ENCODE assay signal across 1 cellular context in the genomic region with DNA sequence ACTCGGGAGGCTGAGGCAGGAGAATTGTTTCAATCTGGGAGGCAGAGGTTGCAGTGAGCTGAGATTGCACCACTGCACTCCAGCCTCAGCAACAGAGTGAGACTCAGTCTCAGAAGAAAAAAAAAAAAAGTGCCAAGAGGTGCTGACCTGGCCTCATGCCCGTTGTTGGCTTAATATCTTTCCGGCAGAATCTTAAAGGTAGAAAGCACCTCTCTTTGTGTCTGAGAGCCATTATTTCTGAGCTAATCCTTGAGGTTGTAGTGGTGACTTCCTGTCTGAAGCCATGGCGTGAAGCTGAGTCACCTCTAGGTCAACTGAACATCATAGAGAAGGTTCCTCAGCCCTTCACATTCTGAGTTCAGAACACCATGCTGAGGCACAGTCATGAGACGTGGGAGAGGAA.
A peak's percentile ranks its signal among the peaks of the same experiment; 100 is the strongest.
TF ChIP-seq lines count a peak whose summit lies in the region.

No MANE protein-coding gene starts in this region.

TF ChIP-seq in K562, 482 proteins besides CTCF, POLR2A, EP300 and RAD21 (continued from another document):
- TF ChIP-seq, protein P1, sequence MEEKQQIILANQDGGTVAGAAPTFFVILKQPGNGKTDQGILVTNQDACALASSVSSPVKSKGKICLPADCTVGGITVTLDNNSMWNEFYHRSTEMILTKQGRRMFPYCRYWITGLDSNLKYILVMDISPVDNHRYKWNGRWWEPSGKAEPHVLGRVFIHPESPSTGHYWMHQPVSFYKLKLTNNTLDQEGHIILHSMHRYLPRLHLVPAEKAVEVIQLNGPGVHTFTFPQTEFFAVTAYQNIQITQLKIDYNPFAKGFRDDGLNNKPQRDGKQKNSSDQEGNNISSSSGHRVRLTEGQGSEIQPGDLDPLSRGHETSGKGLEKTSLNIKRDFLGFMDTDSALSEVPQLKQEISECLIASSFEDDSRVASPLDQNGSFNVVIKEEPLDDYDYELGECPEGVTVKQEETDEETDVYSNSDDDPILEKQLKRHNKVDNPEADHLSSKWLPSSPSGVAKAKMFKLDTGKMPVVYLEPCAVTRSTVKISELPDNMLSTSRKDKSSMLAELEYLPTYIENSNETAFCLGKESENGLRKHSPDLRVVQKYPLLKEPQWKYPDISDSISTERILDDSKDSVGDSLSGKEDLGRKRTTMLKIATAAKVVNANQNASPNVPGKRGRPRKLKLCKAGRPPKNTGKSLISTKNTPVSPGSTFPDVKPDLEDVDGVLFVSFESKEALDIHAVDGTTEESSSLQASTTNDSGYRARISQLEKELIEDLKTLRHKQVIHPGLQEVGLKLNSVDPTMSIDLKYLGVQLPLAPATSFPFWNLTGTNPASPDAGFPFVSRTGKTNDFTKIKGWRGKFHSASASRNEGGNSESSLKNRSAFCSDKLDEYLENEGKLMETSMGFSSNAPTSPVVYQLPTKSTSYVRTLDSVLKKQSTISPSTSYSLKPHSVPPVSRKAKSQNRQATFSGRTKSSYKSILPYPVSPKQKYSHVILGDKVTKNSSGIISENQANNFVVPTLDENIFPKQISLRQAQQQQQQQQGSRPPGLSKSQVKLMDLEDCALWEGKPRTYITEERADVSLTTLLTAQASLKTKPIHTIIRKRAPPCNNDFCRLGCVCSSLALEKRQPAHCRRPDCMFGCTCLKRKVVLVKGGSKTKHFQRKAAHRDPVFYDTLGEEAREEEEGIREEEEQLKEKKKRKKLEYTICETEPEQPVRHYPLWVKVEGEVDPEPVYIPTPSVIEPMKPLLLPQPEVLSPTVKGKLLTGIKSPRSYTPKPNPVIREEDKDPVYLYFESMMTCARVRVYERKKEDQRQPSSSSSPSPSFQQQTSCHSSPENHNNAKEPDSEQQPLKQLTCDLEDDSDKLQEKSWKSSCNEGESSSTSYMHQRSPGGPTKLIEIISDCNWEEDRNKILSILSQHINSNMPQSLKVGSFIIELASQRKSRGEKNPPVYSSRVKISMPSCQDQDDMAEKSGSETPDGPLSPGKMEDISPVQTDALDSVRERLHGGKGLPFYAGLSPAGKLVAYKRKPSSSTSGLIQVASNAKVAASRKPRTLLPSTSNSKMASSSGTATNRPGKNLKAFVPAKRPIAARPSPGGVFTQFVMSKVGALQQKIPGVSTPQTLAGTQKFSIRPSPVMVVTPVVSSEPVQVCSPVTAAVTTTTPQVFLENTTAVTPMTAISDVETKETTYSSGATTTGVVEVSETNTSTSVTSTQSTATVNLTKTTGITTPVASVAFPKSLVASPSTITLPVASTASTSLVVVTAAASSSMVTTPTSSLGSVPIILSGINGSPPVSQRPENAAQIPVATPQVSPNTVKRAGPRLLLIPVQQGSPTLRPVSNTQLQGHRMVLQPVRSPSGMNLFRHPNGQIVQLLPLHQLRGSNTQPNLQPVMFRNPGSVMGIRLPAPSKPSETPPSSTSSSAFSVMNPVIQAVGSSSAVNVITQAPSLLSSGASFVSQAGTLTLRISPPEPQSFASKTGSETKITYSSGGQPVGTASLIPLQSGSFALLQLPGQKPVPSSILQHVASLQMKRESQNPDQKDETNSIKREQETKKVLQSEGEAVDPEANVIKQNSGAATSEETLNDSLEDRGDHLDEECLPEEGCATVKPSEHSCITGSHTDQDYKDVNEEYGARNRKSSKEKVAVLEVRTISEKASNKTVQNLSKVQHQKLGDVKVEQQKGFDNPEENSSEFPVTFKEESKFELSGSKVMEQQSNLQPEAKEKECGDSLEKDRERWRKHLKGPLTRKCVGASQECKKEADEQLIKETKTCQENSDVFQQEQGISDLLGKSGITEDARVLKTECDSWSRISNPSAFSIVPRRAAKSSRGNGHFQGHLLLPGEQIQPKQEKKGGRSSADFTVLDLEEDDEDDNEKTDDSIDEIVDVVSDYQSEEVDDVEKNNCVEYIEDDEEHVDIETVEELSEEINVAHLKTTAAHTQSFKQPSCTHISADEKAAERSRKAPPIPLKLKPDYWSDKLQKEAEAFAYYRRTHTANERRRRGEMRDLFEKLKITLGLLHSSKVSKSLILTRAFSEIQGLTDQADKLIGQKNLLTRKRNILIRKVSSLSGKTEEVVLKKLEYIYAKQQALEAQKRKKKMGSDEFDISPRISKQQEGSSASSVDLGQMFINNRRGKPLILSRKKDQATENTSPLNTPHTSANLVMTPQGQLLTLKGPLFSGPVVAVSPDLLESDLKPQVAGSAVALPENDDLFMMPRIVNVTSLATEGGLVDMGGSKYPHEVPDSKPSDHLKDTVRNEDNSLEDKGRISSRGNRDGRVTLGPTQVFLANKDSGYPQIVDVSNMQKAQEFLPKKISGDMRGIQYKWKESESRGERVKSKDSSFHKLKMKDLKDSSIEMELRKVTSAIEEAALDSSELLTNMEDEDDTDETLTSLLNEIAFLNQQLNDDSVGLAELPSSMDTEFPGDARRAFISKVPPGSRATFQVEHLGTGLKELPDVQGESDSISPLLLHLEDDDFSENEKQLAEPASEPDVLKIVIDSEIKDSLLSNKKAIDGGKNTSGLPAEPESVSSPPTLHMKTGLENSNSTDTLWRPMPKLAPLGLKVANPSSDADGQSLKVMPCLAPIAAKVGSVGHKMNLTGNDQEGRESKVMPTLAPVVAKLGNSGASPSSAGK (IDR thresholded peaks at IDR 0.05) = peak; percentile 27; the same call in 1 of the 2 replicates
- peak; percentile 68 for TF ChIP-seq ETV1 (tag; conservative IDR thresholded peaks at IDR 0.05; ENCODE audit: low read depth)
- no peak for TF ChIP-seq BRCA1 (IDR thresholded peaks at IDR 0.05)
- no peak for TF ChIP-seq BRCA1 (CRISPR knock-in tag; IDR thresholded peaks at IDR 0.05)
- TF ChIP-seq DDX20 (tag; IDR thresholded peaks at IDR 0.05; ENCODE audit: low read depth) = no peak
- peak; percentile 79 for TF ChIP-seq FOSL1 (tag; conservative IDR thresholded peaks at IDR 0.05)
- no peak for TF ChIP-seq TAF9B (IDR thresholded peaks at IDR 0.05; ENCODE audit: partially characterized antibody)
- TF ChIP-seq THRAP3 (IDR thresholded peaks at IDR 0.05; ENCODE audit: borderline replicate concordance) = no peak
- TF ChIP-seq SPI1 (IDR thresholded peaks at IDR 0.05; ENCODE audit: borderline replicate concordance, low read depth, low read length) = 0 out of 2 replicates have a peak, but pooled peaks have one; percentile 55
- TF ChIP-seq L3MBTL2 (IDR thresholded peaks at IDR 0.05) = peak; percentile 61
- TF ChIP-seq, protein P2, sequence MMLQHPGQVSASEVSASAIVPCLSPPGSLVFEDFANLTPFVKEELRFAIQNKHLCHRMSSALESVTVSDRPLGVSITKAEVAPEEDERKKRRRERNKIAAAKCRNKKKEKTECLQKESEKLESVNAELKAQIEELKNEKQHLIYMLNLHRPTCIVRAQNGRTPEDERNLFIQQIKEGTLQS (IDR thresholded peaks at IDR 0.05) = peak; percentile 80
- TF ChIP-seq, protein P2 (CRISPR knock-in tag; conservative IDR thresholded peaks at IDR 0.05) = no peak
- TF ChIP-seq CREM (IDR thresholded peaks at IDR 0.05; ENCODE audit: low read depth) = peak; percentile 52; the same call in 1 of the 2 replicates
- peak; percentile 50; the same call in 1 of the 2 replicates for TF ChIP-seq SMARCA4 (IDR thresholded peaks at IDR 0.05)
- TF ChIP-seq, protein P3, sequence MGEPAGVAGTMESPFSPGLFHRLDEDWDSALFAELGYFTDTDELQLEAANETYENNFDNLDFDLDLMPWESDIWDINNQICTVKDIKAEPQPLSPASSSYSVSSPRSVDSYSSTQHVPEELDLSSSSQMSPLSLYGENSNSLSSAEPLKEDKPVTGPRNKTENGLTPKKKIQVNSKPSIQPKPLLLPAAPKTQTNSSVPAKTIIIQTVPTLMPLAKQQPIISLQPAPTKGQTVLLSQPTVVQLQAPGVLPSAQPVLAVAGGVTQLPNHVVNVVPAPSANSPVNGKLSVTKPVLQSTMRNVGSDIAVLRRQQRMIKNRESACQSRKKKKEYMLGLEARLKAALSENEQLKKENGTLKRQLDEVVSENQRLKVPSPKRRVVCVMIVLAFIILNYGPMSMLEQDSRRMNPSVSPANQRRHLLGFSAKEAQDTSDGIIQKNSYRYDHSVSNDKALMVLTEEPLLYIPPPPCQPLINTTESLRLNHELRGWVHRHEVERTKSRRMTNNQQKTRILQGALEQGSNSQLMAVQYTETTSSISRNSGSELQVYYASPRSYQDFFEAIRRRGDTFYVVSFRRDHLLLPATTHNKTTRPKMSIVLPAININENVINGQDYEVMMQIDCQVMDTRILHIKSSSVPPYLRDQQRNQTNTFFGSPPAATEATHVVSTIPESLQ (CRISPR knock-in tag; IDR thresholded peaks at IDR 0.05) = no peak
- TF ChIP-seq CAMTA2 (CRISPR knock-in tag; conservative IDR thresholded peaks at IDR 0.05) = no peak
- peak; percentile 47; the same call in 1 of the 2 replicates for TF ChIP-seq NCOA1 (IDR thresholded peaks at IDR 0.05; ENCODE audit: low read depth)
- TF ChIP-seq ZFX (CRISPR knock-in tag; IDR thresholded peaks at IDR 0.05) = no peak
- TF ChIP-seq BCL6 (CRISPR knock-in tag; IDR thresholded peaks at IDR 0.05) = no peak
- peak; percentile 50 for TF ChIP-seq SMAD4 (CRISPR knock-in tag; conservative IDR thresholded peaks at IDR 0.05)
- TF ChIP-seq ZNF561 (CRISPR knock-in tag; conservative IDR thresholded peaks at IDR 0.05) = no peak
- TF ChIP-seq EHMT2 (IDR thresholded peaks at IDR 0.05) = peak; percentile 79; the same call in 1 of the 2 replicates
- no peak for TF ChIP-seq ZNF696 (CRISPR knock-in tag; conservative IDR thresholded peaks at IDR 0.05)
- TF ChIP-seq JUND (IDR thresholded peaks at IDR 0.05; ENCODE audit: borderline replicate concordance, low read depth, low read length) = peak; percentile 81; the same call in 1 of the 2 replicates
- TF ChIP-seq JUND (tag; IDR thresholded peaks at IDR 0.05; ENCODE audit: borderline replicate concordance, low read depth, low read length) = peak; percentile 64; the same call in 1 of the 3 replicates
- TF ChIP-seq GABPA (tag; conservative IDR thresholded peaks at IDR 0.05; ENCODE audit: low read depth) = peak; percentile 64
- peak; percentile 69; the same call in 1 of the 2 replicates for TF ChIP-seq DMBX1 (CRISPR knock-in tag; IDR thresholded peaks at IDR 0.05; ENCODE audit: borderline replicate concordance)
- TF ChIP-seq TRIM24 (IDR thresholded peaks at IDR 0.05) = no peak
- TF ChIP-seq BACH1 (tag; IDR thresholded peaks at IDR 0.05) = peak; percentile 55; the same call in 1 of the 2 replicates
- no peak for TF ChIP-seq NR2C2 (CRISPR knock-in tag; IDR thresholded peaks at IDR 0.05)
- TF ChIP-seq NR2C2 (tag; IDR thresholded peaks at IDR 0.05) = peak; percentile 82
- peak in 1 of 3 experiments; percentile 32 for TF ChIP-seq YY1 (IDR thresholded peaks at IDR 0.05; ENCODE audit: borderline replicate concordance in 1 of 3, control insufficient read depth in 1 of 3, extremely low read depth in 1 of 3, insufficient read depth in 3 of 3, insufficient read length in 1 of 3, insufficient replicate concordance in 2 of 3, low read depth in 1 of 3, low read length in 2 of 3)
- no peak for TF ChIP-seq KDM5B (IDR thresholded peaks at IDR 0.05; ENCODE audit: insufficient replicate concordance, low read depth, low read length)
- peak; percentile 69 to 78; a peak in 3 of 4 replicates for TF ChIP-seq KDM1A (IDR thresholded peaks at IDR 0.05)
- TF ChIP-seq MAFF (IDR thresholded peaks at IDR 0.05; ENCODE audit: low read length) = 0 out of 2 replicates have a peak, but pooled peaks have one; percentile 20
- TF ChIP-seq ZNF316 (IDR thresholded peaks at IDR 0.05) = peak; percentile 56; the same call in 1 of the 2 replicates
- TF ChIP-seq SIN3A (IDR thresholded peaks at IDR 0.05; ENCODE audit: borderline replicate concordance in 2 of 2, control insufficient read depth in 1 of 2, low read depth in 2 of 2, low read length in 2 of 2) = no peak
- TF ChIP-seq PTTG1 (tag; IDR thresholded peaks at IDR 0.05; ENCODE audit: low read depth) = no peak
- 0 out of 2 replicates have a peak, but pooled peaks have one; percentile 29 for TF ChIP-seq MAFG (tag; conservative IDR thresholded peaks at IDR 0.05)
- TF ChIP-seq MAFK (IDR thresholded peaks at IDR 0.05; ENCODE audit: low read length) = peak; percentile 25; the same call in 1 of the 2 replicates
- peak; percentile 48; the same call in 1 of the 2 replicates for TF ChIP-seq C11orf30 (IDR thresholded peaks at IDR 0.05; ENCODE audit: low read depth)
- no peak for TF ChIP-seq POLR3G (IDR thresholded peaks at IDR 0.05; ENCODE audit: extremely low read depth, insufficient read length, insufficient replicate concordance)
- peak; percentile 48; the same call in 1 of the 2 replicates for TF ChIP-seq JUN (IDR thresholded peaks at IDR 0.05; ENCODE audit: borderline replicate concordance, low read depth, low read length)
- no peak for TF ChIP-seq JUN (CRISPR knock-in tag; IDR thresholded peaks at IDR 0.05; ENCODE audit: borderline replicate concordance)
- no peak for TF ChIP-seq SLC30A9 (CRISPR knock-in tag; IDR thresholded peaks at IDR 0.05)
- TF ChIP-seq, protein P4, sequence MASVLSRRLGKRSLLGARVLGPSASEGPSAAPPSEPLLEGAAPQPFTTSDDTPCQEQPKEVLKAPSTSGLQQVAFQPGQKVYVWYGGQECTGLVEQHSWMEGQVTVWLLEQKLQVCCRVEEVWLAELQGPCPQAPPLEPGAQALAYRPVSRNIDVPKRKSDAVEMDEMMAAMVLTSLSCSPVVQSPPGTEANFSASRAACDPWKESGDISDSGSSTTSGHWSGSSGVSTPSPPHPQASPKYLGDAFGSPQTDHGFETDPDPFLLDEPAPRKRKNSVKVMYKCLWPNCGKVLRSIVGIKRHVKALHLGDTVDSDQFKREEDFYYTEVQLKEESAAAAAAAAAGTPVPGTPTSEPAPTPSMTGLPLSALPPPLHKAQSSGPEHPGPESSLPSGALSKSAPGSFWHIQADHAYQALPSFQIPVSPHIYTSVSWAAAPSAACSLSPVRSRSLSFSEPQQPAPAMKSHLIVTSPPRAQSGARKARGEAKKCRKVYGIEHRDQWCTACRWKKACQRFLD (CRISPR knock-in tag; IDR thresholded peaks at IDR 0.05) = no peak
- TF ChIP-seq CREB1 (IDR thresholded peaks at IDR 0.05) = peak; percentile 71
- no peak for TF ChIP-seq CREB1 (CRISPR knock-in tag; IDR thresholded peaks at IDR 0.05)
- peak in 1 of 2 experiments; percentile 31; a peak in 1 of 4 replicates for TF ChIP-seq RCOR1 (IDR thresholded peaks at IDR 0.05; ENCODE audit: borderline replicate concordance in 1 of 2, low read depth in 2 of 2, low read length in 2 of 2)
- TF ChIP-seq NFE2 (IDR thresholded peaks at IDR 0.05; ENCODE audit: low read depth) = peak; percentile 84
- no peak for TF ChIP-seq CBX3 (IDR thresholded peaks at IDR 0.05; ENCODE audit: borderline replicate concordance in 1 of 2, low read length in 2 of 2)
- TF ChIP-seq KDM4B (IDR thresholded peaks at IDR 0.05; ENCODE audit: borderline replicate concordance in 2 of 2, low read depth in 1 of 2) = no peak
